Comparison of ENCODE assay signal across 7 cellular contexts in the genomic region with DNA sequence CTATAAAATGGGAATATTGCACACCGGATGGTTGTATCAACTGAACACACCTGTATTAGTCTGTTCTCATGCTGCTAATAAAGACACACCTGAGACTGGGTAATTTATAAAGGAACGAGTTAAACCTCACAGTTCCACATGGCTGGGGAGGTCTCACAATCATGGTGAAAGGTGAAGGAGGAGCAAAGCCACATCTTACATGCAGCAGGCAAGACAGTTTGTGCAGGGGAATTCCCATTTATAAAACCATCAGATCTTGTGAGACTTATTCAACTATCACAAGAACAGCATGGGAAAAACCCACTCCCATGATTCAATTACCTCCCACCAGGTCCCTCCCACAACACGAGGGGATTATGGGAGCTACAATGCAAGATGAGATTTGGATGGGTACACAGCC.
DNase-seq lines count a peak whose midpoint lies in the region; ATAC-seq lines count a peak whose summit lies in the region.
"Not testable (repeated sequence)": the region's sequence is repeated elsewhere in the genome, so short reads cannot be mapped to it uniquely, and the experiment has no call there.

No MANE protein-coding gene starts in this region.

- CTCF ChIA-PET in activated naive CD4-positive, alpha-beta T cell treated with anti-CD3 and anti-CD28 coated beads for 36 hours (lab: Charles Lee); naive thymus-derived CD4-positive, alpha-beta T cell (lab: Charles Lee): not testable (repeated sequence)

- peaks cover 12% of the 10 kb centered on the region for H3K4me1 Mint-ChIP-seq in T-helper 1 cell treated with Interleukin-12 subunit alpha and Interleukin-12 subunit beta and Interleukin-4 antibody, amounts not matched to agents 30 μg/mL and 1 μg/mL, for 36 hours (ENCODE audit: low read depth)
- H3K4me1 Mint-ChIP-seq in activated T-cell treated with anti-CD3 and anti-CD28 coated beads, Interleukin-2, amount 50 U/mL, for 24 hours (ENCODE audit: low read depth) = peaks cover 33% of the 10 kb centered on the region
- peaks cover 51% of the 10 kb centered on the region for H3K4me1 Mint-ChIP-seq in activated naive CD4-positive, alpha-beta T cell treated with anti-CD3 and anti-CD28 coated beads for 36 hours (ENCODE audit: low read depth)
- peaks cover 35% of the 10 kb centered on the region for H3K4me1 Mint-ChIP-seq in activated naive CD8-positive, alpha-beta T cell (ENCODE audit: low read depth)
- peaks cover 8 to 40% (median 29%) of the 10 kb centered on the region in 7 donors for H3K4me1 Mint-ChIP-seq in naive thymus-derived CD4-positive, alpha-beta T cell

- H3K9me3 ChIP-seq in naive thymus-derived CD4-positive, alpha-beta T cell (ENCODE audit: control insufficient read depth in 2 of 3, low read length in 3 of 3) = not testable (repeated sequence)

- peak; percentile 53 for ATAC-seq in naive thymus-derived CD4-positive, alpha-beta T cell

- not testable (repeated sequence) for H3K4me3 Mint-ChIP-seq in T-helper 1 cell treated with Interleukin-12 subunit alpha and Interleukin-12 subunit beta and Interleukin-4 antibody, amounts not matched to agents 30 μg/mL and 1 μg/mL, for 36 hours; activated T-cell treated with anti-CD3 and anti-CD28 coated beads, Interleukin-2, amount 50 U/mL, for 24 hours; activated naive CD4-positive, alpha-beta T cell treated with anti-CD3 and anti-CD28 coated beads for 36 hours
- H3K4me3 Mint-ChIP-seq in activated naive CD8-positive, alpha-beta T cell = peak overlapping the region; percentile 4
- H3K4me3 Mint-ChIP-seq in naive thymus-derived CD4-positive, alpha-beta T cell = peak overlapping the region in 2 of 10 donors; percentile 22 to 38

- H3K27me3 ChIP-seq in naive thymus-derived CD4-positive, alpha-beta T cell (ENCODE audit: control insufficient read depth in 2 of 2, insufficient read depth in 2 of 2, low read length in 2 of 2) = not testable (repeated sequence)

- peak; percentile 1 to 5 for DNase-seq in activated CD4-positive, alpha-beta T cell treated with anti-CD3 and anti-CD28 coated beads for 4 hours
- not testable (repeated sequence) for DNase-seq in activated T-cell treated with anti-CD3 and anti-CD28 coated beads, Interleukin-2, amount 50 U/mL, for 24 hours
- DNase-seq in activated naive CD4-positive, alpha-beta T cell treated with anti-CD3 and anti-CD28 coated beads for 36 hours = peak; percentile 45
- peak in 3 of 9 donors; percentile 6 to 22 (median 8) for DNase-seq in naive thymus-derived CD4-positive, alpha-beta T cell
- DNase-seq in stimulated activated CD4-positive, alpha-beta T cell treated with anti-CD3 and anti-CD28 coated beads, Interleukin-4, amount 100 ng/mL, for 1 hour = peak; percentile 8

- not testable (repeated sequence) for H3K36me3 ChIP-seq in naive thymus-derived CD4-positive, alpha-beta T cell (ENCODE audit: control insufficient read depth in 2 of 3, insufficient read depth in 3 of 3, low read length in 3 of 3)

- H3K27ac ChIP-seq in naive thymus-derived CD4-positive, alpha-beta T cell (ENCODE audit: low read depth, low read length) = not testable (repeated sequence)

- H3K36me3 Mint-ChIP-seq in T-helper 1 cell treated with Interleukin-12 subunit alpha and Interleukin-12 subunit beta and Interleukin-4 antibody, amounts not matched to agents 30 μg/mL and 1 μg/mL, for 36 hours (ENCODE audit: low read depth); activated T-cell treated with anti-CD3 and anti-CD28 coated beads, Interleukin-2, amount 50 U/mL, for 24 hours (ENCODE audit: low read depth); activated naive CD4-positive, alpha-beta T cell treated with anti-CD3 and anti-CD28 coated beads for 36 hours (ENCODE audit: low read depth); activated naive CD8-positive, alpha-beta T cell; naive thymus-derived CD4-positive, alpha-beta T cell: not testable (repeated sequence)

- not testable (repeated sequence) for H3K9me3 Mint-ChIP-seq in T-helper 1 cell treated with Interleukin-12 subunit alpha and Interleukin-12 subunit beta and Interleukin-4 antibody, amounts not matched to agents 30 μg/mL and 1 μg/mL, for 36 hours; activated T-cell treated with anti-CD3 and anti-CD28 coated beads, Interleukin-2, amount 50 U/mL, for 24 hours; activated naive CD4-positive, alpha-beta T cell treated with anti-CD3 and anti-CD28 coated beads for 36 hours; activated naive CD8-positive, alpha-beta T cell (ENCODE audit: low read depth); naive thymus-derived CD4-positive, alpha-beta T cell

- H3K27ac Mint-ChIP-seq in T-helper 1 cell treated with Interleukin-12 subunit alpha and Interleukin-12 subunit beta and Interleukin-4 antibody, amounts not matched to agents 30 μg/mL and 1 μg/mL, for 36 hours = peak overlapping the region; percentile 1
- H3K27ac Mint-ChIP-seq in activated T-cell treated with anti-CD3 and anti-CD28 coated beads, Interleukin-2, amount 50 U/mL, for 24 hours = peak overlapping the region; percentile 35
- H3K27ac Mint-ChIP-seq in activated naive CD4-positive, alpha-beta T cell treated with anti-CD3 and anti-CD28 coated beads for 36 hours = peak overlapping the region; percentile 7
- H3K27ac Mint-ChIP-seq in activated naive CD8-positive, alpha-beta T cell = peak overlapping the region; percentile 22
- peak overlapping the region in 2 of 9 donors; percentile 6 to 24 for H3K27ac Mint-ChIP-seq in naive thymus-derived CD4-positive, alpha-beta T cell

- POLR2A ChIA-PET in naive thymus-derived CD4-positive, alpha-beta T cell (lab: Charles Lee) = not testable (repeated sequence)

- not testable (repeated sequence) for H3K4me3 ChIP-seq in naive thymus-derived CD4-positive, alpha-beta T cell (ENCODE audit: low read length)

- H3K4me1 ChIP-seq in naive thymus-derived CD4-positive, alpha-beta T cell (ENCODE audit: control insufficient read depth in 2 of 2, insufficient read depth in 2 of 2, low read length in 2 of 2) = peaks cover 0 to 27% of the 10 kb centered on the region in 2 donors

- intact Hi-C loops in activated naive CD4-positive, alpha-beta T cell treated with anti-CD3 and anti-CD28 coated beads for 36 hours (cut with micrococcal nuclease) = loop anchor here (5.0 kb wide), 2 partner anchors 39 to 46 kb away; no protein-coding TSS in a partner anchor
- intact Hi-C loops in naive thymus-derived CD4-positive, alpha-beta T cell (cut with micrococcal nuclease) = loop anchor here (5.0 kb wide), 2 partner anchors 39 to 46 kb away; no protein-coding TSS in a partner anchor

- not testable (repeated sequence) for H3K27me3 Mint-ChIP-seq in T-helper 1 cell treated with Interleukin-12 subunit alpha and Interleukin-12 subunit beta and Interleukin-4 antibody, amounts not matched to agents 30 μg/mL and 1 μg/mL, for 36 hours (ENCODE audit: low read depth); activated T-cell treated with anti-CD3 and anti-CD28 coated beads, Interleukin-2, amount 50 U/mL, for 24 hours; activated naive CD4-positive, alpha-beta T cell treated with anti-CD3 and anti-CD28 coated beads for 36 hours (ENCODE audit: low read depth); activated naive CD8-positive, alpha-beta T cell; naive thymus-derived CD4-positive, alpha-beta T cell
